In genomic region chr19:7337380-7338194, GRCh38 we compare ENCODE assay signal across 9 cellular contexts. TPM values are rescaled to one million over a fixed set of nuclear protein-coding genes. Genes with fewer than 3 reads are reported as not detected.
DNase-seq lines count a peak whose midpoint lies in the region; ATAC-seq and TF ChIP-seq lines count a peak whose summit lies in the region.
"Had no signal": no experiment of that assay in that cellular context is flagged by ENCODE, and none has a peak within 500 bp of the region (broad histone marks: within the 10 kb centered on the region; RNA-seq: fewer than 3 reads in every experiment).

No MANE protein-coding gene starts in this region.

- H4K8ac ChIP-seq in trophoblast cell (ENCODE audit: low read depth, low read length), result no peak overlapping the region

- no peak for TF ChIP-seq CTCF in mammary epithelial cell (conservative IDR thresholded peaks at IDR 0.05 in 1 of 2, IDR thresholded peaks at IDR 0.05 in 1 of 2; ENCODE audit: extremely low read depth in 1 of 2, insufficient read depth in 1 of 2, low read depth in 1 of 2, low read length in 2 of 2)

- in situ Hi-C loops in mammary epithelial cell (cut with MboI; ENCODE audit: low sequenced_read_pairs in 2 of 2), result no loop called here

- intact Hi-C loops in mammary epithelial cell (cut with micrococcal nuclease), result no loop called here

- H3K14ac ChIP-seq in trophoblast cell (ENCODE audit: low read length), result no peak overlapping the region

- no TSS peak for BruUV-seq in mammary epithelial cell (replicated peaks; lab: Mats Ljungman, UMichigan)

- H3K36me3 ChIP-seq in Karpas-422 (ENCODE audit: insufficient read depth, low read length) (no peaks in the 10 kb centered on the region), trophoblast cell (ENCODE audit: control insufficient read depth in 1 of 2, insufficient read depth in 2 of 2, low read length in 2 of 2) (no peaks in the 10 kb centered on the region), mammary epithelial cell (ENCODE audit: insufficient read depth, low read length) (no peaks in the 10 kb centered on the region), MG63 (no peaks in the 10 kb centered on the region)

- H3K23ac ChIP-seq in trophoblast cell (ENCODE audit: low read length), result no peak overlapping the region

- H3K79me2 ChIP-seq in Karpas-422 (ENCODE audit: low read length) (no peaks in the 10 kb centered on the region), trophoblast cell (ENCODE audit: control insufficient read depth, insufficient read depth, low read length, poor library complexity) (no peaks in the 10 kb centered on the region), mammary epithelial cell (ENCODE audit: insufficient read depth, low read length) (no peaks in the 10 kb centered on the region)

- H3K4me1 ChIP-seq in Karpas-422 (ENCODE audit: low read length) (peaks cover 22% of the 10 kb centered on the region), trophoblast cell (ENCODE audit: control insufficient read depth in 1 of 2, insufficient read depth in 2 of 2, low read length in 2 of 2) (no peaks in the 10 kb centered on the region), mammary epithelial cell (ENCODE audit: insufficient read depth, low read length) (no peaks in the 10 kb centered on the region)

- H3K79me1 ChIP-seq in trophoblast cell (ENCODE audit: low read length), result no peaks in the 10 kb centered on the region

- no peak overlapping the region for H3K4ac ChIP-seq in trophoblast cell (ENCODE audit: low read depth, low read length)

- H3K27ac ChIP-seq in Karpas-422 (ENCODE audit: low read length) (peak overlapping the region; percentile 84), trophoblast cell (ENCODE audit: low read depth, low read length) (no peak overlapping the region), mammary epithelial cell (ENCODE audit: insufficient read depth, low read depth, low read length) (no peak overlapping the region)
- H3K27ac ChIP-seq: epithelial cell of prostate had no signal

- H2BK5ac ChIP-seq in trophoblast cell (ENCODE audit: low read depth, low read length, poor library complexity), result no peak overlapping the region

- H4K91ac ChIP-seq in trophoblast cell (ENCODE audit: low read depth, low read length), result no peak overlapping the region

- dilution Hi-C loops in mammary epithelial cell (cut with HindIII; ENCODE audit: low sequenced_read_pairs), result loop anchor here (10.0 kb wide), 2 partner anchors 73 to 453 kb away; partner anchors contain the start of gene ADGRE1

- H3K4me3 ChIP-seq in Karpas-422 (ENCODE audit: low read length), result peak overlapping the region; percentile 34; the same call in 1 of the 2 replicates
- no peak overlapping the region for H3K4me3 ChIP-seq in trophoblast cell (ENCODE audit: low read depth, low read length)
- no peak overlapping the region for H3K4me3 ChIP-seq in mammary epithelial cell (replicated peaks in 1 of 3; ENCODE audit: insufficient read depth in 1 of 3, low read depth in 2 of 3, low read length in 3 of 3)
- H3K4me3 ChIP-seq in MG63, result no peak overlapping the region

- DNase-seq in Karpas-422 (peak; percentile 89), germinal center (ENCODE audit: low spot score) (peak; percentile 84), trophoblast cell (no peak), EL (no peak), mammary epithelial cell (no peak), MG63 (no peak)

- no peaks in the 10 kb centered on the region for H3K9me3 ChIP-seq in Karpas-422 (ENCODE audit: low read length)
- H3K9me3 ChIP-seq in trophoblast cell (ENCODE audit: insufficient read depth, low read depth, low read length), result no peaks in the 10 kb centered on the region
- H3K9me3 ChIP-seq in mammary epithelial cell (replicated peaks; ENCODE audit: insufficient read depth, low read length), result no peaks in the 10 kb centered on the region
- no peaks in the 10 kb centered on the region for H3K9me3 ChIP-seq in MG63

- WGBS in trophoblast cell (ENCODE audit: extremely low coverage, insufficient coverage, insufficient read length), result no CpG with 5 or more reads among the region's 12 CpGs
- WGBS in mammary epithelial cell (ENCODE audit: low coverage, missing lambda C conversion rate), result 76% methylated on average over 7 of the region's 12 CpGs

- H2BK120ac ChIP-seq in trophoblast cell (ENCODE audit: insufficient read depth, low read length, poor library complexity), result no peak overlapping the region

- H4K12ac ChIP-seq in trophoblast cell (ENCODE audit: low read depth, low read length), result no peak overlapping the region

- H4K20me1 ChIP-seq in Karpas-422 (ENCODE audit: insufficient read depth, low read depth, low read length) (no peaks in the 10 kb centered on the region), mammary epithelial cell (ENCODE audit: insufficient read depth, low read length) (no peaks in the 10 kb centered on the region)

- H2BK12ac ChIP-seq in trophoblast cell (ENCODE audit: low read length), result no peak overlapping the region

- no peak overlapping the region for H3K18ac ChIP-seq in trophoblast cell (ENCODE audit: low read length)

- H3K4me2 ChIP-seq in Karpas-422 (ENCODE audit: low read depth, low read length, poor library complexity, severe bottlenecking) (peak overlapping the region; percentile 62), trophoblast cell (ENCODE audit: low read length) (no peak overlapping the region), mammary epithelial cell (ENCODE audit: insufficient read depth, low read depth, low read length) (no peak overlapping the region)

- ATAC-seq in GM18511 (IDR thresholded peaks at IDR 0.05; ENCODE audit: unreplicated experiment) (peak; percentile 76), GM21717 (IDR thresholded peaks at IDR 0.05; ENCODE audit: unreplicated experiment) (peak; percentile 71)

- no peak overlapping the region for H2AK5ac ChIP-seq in trophoblast cell (ENCODE audit: low read length)

- H2AFZ ChIP-seq in Karpas-422 (ENCODE audit: low read length) (peak overlapping the region; percentile 18; the same call in 1 of the 2 replicates), trophoblast cell (ENCODE audit: insufficient read depth, low read length, poor library complexity) (no peak overlapping the region), mammary epithelial cell (ENCODE audit: low read depth, low read length) (no peak overlapping the region)

- CTCF ChIA-PET in mammary epithelial cell (lab: Charles Lee; ENCODE audit: low non-redundant PET), result no interaction called here

- H3K27me3 ChIP-seq in Karpas-422 (ENCODE audit: low read length) (no peaks in the 10 kb centered on the region), trophoblast cell (ENCODE audit: insufficient read depth, low read length) (no peaks in the 10 kb centered on the region), mammary epithelial cell (ENCODE audit: insufficient read depth, low read length) (no peaks in the 10 kb centered on the region), MG63 (peaks cover 12% of the 10 kb centered on the region)

- H3K9ac ChIP-seq in Karpas-422 (ENCODE audit: low read length) (peak overlapping the region; percentile 12; the same call in 1 of the 2 replicates), trophoblast cell (ENCODE audit: low read length) (no peak overlapping the region), mammary epithelial cell (ENCODE audit: insufficient read depth, low read length) (no peak overlapping the region)

- no peaks in the 10 kb centered on the region for H3K9me2 ChIP-seq in Karpas-422 (replicated peaks; ENCODE audit: insufficient read depth, low read length)

RNA-seq across cellular contexts. Expression of gene ARHGEF18, which starts 11.2 kb away (rescaled TPM):
- total RNA-seq in Karpas-422 (2014; rRNA removed; shearing (Covaris generic); ENCODE audit: low replicate concordance), result 9.4 and 21.8 TPM in 2 replicates
- 38.7 and 39.8 TPM in 2 replicates for polyA plus RNA-seq in trophoblast cell (2013)
- total RNA-seq in mammary epithelial cell, result 10 to 100 TPM; 36.0 to 50.2 TPM
- 10.1 TPM for polyA plus RNA-seq in mammary epithelial cell
- polyA minus RNA-seq in mammary epithelial cell, result 12.3 TPM
- 27.0 and 39.0 TPM in 2 replicates for total RNA-seq in MG63 (2014; rRNA removed; shearing (Covaris generic); ENCODE audit: low replicate concordance)

RNA-seq across cellular contexts. Expression of gene INSR, which starts 43.4 kb away (rescaled TPM):
- total RNA-seq in Karpas-422 (2014; rRNA removed; shearing (Covaris generic); ENCODE audit: low replicate concordance), result 0.04 TPM in 1 of 2 replicates, not detected in the other
- 7.5 and 7.6 TPM in 2 replicates for polyA plus RNA-seq in trophoblast cell (2013)
- 10 to 100 TPM in 1 of 2 donors, 1 to 10 TPM in 1; 9.3 to 20.7 TPM for total RNA-seq in mammary epithelial cell
- 1.2 TPM for polyA plus RNA-seq in mammary epithelial cell
- polyA minus RNA-seq in mammary epithelial cell, result 3.6 TPM
- total RNA-seq in MG63 (2014; rRNA removed; shearing (Covaris generic); ENCODE audit: low replicate concordance), result 3.9 and 7.6 TPM in 2 replicates

Comparison
In these comparisons a context has a peak if more than half of its experiments do, and no peak if none do; other contexts are left out.
1. DNase-seq: peak in Karpas-422 (single experiment) and germinal center (single experiment); none in trophoblast cell (0 of 2), EL (single experiment), mammary epithelial cell (single experiment) and MG63 (single experiment).